Comparison of ENCODE assay signal across 15 cellular contexts in the genomic region with DNA sequence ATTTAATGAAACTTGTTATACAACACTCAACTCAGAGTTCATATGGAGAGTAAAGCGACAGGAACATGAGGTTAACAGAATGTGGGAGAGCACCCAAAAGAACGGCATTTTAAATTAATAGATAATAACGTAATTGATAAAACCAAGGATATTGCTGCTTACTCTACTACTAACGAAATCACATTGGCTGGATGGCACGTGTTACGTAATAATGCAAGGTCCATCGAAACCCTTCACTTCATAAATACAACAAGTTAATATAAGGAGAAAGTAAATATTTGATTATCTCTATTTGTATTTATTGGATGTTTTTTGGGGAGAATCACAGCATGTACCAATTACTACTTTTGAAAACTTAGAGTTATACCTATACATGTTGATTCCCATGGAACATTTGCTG. TPM values are rescaled to one million over a fixed set of nuclear protein-coding genes. Genes with fewer than 3 reads are reported as not detected.
A peak's percentile ranks its signal among the peaks of the same experiment; 100 is the strongest.
DNase-seq lines count a peak whose midpoint lies in the region; ATAC-seq, FAIRE-seq and TF ChIP-seq lines count a peak whose summit lies in the region.
"Had no signal": no experiment of that assay in that cellular context is flagged by ENCODE, and none has a peak within 500 bp of the region (broad histone marks: within the 10 kb centered on the region; RNA-seq: fewer than 3 reads in every experiment).

No MANE protein-coding gene starts in this region.

- in situ Hi-C loops in transverse colon (cut with MboI; ENCODE audit: low pct_ligation_motif_present in 1 of 4, low pct_unique_long_range_greater_than_20kb in 1 of 4, low sequenced_read_pairs in 3 of 4), result no loop called here

- TF ChIP-seq RAD21 in Ishikawa (IDR thresholded peaks at IDR 0.05; ENCODE audit: low read depth) (no peak), H1 (IDR thresholded peaks at IDR 0.05 in 1 of 2, conservative IDR thresholded peaks at IDR 0.05 in 1 of 2; ENCODE audit: low read depth in 2 of 2, low read length in 2 of 2) (no peak)

- H3K4me1 ChIP-seq in H1 (replicated peaks in 1 of 4; ENCODE audit: control insufficient read depth in 3 of 4, insufficient read depth in 4 of 4, low read length in 3 of 4), result peaks cover 4 to 28% (median 12%) of the 10 kb centered on the region in 4 experiments; a peak in 5 of 7 replicates
- peaks cover 0 to 17% (median 4%) of the 10 kb centered on the region in 4 donors for H3K4me1 ChIP-seq in transverse colon

- H2BK15ac ChIP-seq in H1 (ENCODE audit: low read length), result no peak overlapping the region

- H3K56ac ChIP-seq in H1 (replicated peaks; ENCODE audit: insufficient read length, low read depth, low read length), result no peak overlapping the region

- WGBS in H1 (ENCODE audit: extremely low coverage in 1 of 2, insufficient coverage in 1 of 2, insufficient read length in 1 of 2, insufficient replicate concordance in 2 of 2, low coverage in 1 of 2, low lambda C conversion rate in 2 of 2, missing lambda C conversion rate in 1 of 2), 2 experiments, result 65% methylated on average over 7 of the region's 7 CpGs; no CpG with 5 or more reads in 1 of the 2 experiments
- WGBS in transverse colon (ENCODE audit: low coverage in 1 of 2), 2 donors, result 66 to 68% methylated on average over 5 to 7 of the region's 7 CpGs

- TF ChIP-seq CTCF in H1 (IDR thresholded peaks at IDR 0.05; ENCODE audit: control extremely low read depth in 1 of 3, insufficient read depth in 1 of 3, low read depth in 1 of 3, low read length in 3 of 3) (no peak), nephron progenitor cell (IDR thresholded peaks at IDR 0.05) (no peak), transverse colon (IDR thresholded peaks at IDR 0.05) (no peak)

- POLR2A ChIA-PET in H1 (lab: Charles Lee; ENCODE audit: partially characterized antibody), result no interaction called here

- no peak overlapping the region for H3K14ac ChIP-seq in H1 (ENCODE audit: insufficient read length)

- H3K18ac ChIP-seq in H1 (ENCODE audit: extremely low read depth, low read length), result no peak overlapping the region

- H3K4me2 ChIP-seq in H1 (ENCODE audit: insufficient read depth in 1 of 2, low read depth in 2 of 2, low read length in 2 of 2), result peak overlapping the region; percentile 93 to 95

- intact Hi-C loops in transverse colon (cut with DNase I; ENCODE audit: low total_unique reads), result no loop called here

- no peak overlapping the region for H2BK5ac ChIP-seq in H1 (ENCODE audit: low read depth, low read length)

- H3K4ac ChIP-seq in H1 (replicated peaks; ENCODE audit: insufficient read length, low read depth, low read length), result no peak overlapping the region

- H2BK12ac ChIP-seq in H1 (ENCODE audit: low read depth, low read length), result no peak overlapping the region

- no peak overlapping the region for H2AFZ ChIP-seq in H1 (ENCODE audit: low read length)

- no peak overlapping the region for H3K23ac ChIP-seq in H1 (ENCODE audit: insufficient read length)

- H3K4me3 ChIP-seq in H1 (ENCODE audit: extremely low read depth in 1 of 4, insufficient read depth in 2 of 4, low read depth in 3 of 4, low read length in 4 of 4) (peak overlapping the region; percentile 78 to 97 (median 90); a peak in 7 of 8 replicates), transverse colon (peak overlapping the region in 3 of 4 donors; percentile 52 to 64 (median 54))

- TF ChIP-seq EP300 in Ishikawa (IDR thresholded peaks at IDR 0.05; ENCODE audit: borderline replicate concordance) (no peak), H1 (IDR thresholded peaks at IDR 0.05; ENCODE audit: borderline replicate concordance in 1 of 2, low read depth in 2 of 2, low read length in 2 of 2) (no peak), transverse colon (IDR thresholded peaks at IDR 0.05; ENCODE audit: low read depth) (no peak)

- H4K5ac ChIP-seq in H1 (ENCODE audit: insufficient read length, low read depth, low read length), result no peak overlapping the region

- H4K8ac ChIP-seq in H1 (ENCODE audit: extremely low read depth, insufficient read depth, low read length), result no peak overlapping the region

- H3K9me3 Mint-ChIP-seq in nephron progenitor cell, result no peaks in the 10 kb centered on the region
- H3K9me3 Mint-ChIP-seq: stimulated activated effector memory CD8-positive, alpha-beta T cell treated with anti-CD3 and anti-CD28 coated beads, Interleukin-12 subunit alpha, Interleukin-12 subunit beta, amount 100 ng/mL, for 72 hours had no signal

- FAIRE-seq in H1 (lab: Jason Lieb, UNC), result no peak

- H3K27me3 Mint-ChIP-seq in nephron progenitor cell (ENCODE audit: low read depth, poor library complexity), result peaks cover 26% of the 10 kb centered on the region

- no peaks in the 10 kb centered on the region for H3K36me3 Mint-ChIP-seq in nephron progenitor cell (ENCODE audit: low read depth)
- H3K36me3 Mint-ChIP-seq: stimulated activated effector memory CD8-positive, alpha-beta T cell treated with anti-CD3 and anti-CD28 coated beads, Interleukin-12 subunit alpha, Interleukin-12 subunit beta, amount 100 ng/mL, for 72 hours had no signal

- H2AK5ac ChIP-seq in H1 (ENCODE audit: low read depth, low read length), result no peak overlapping the region

- DNase-seq in H1 (ENCODE audit: low read depth in 1 of 2, low spot score in 2 of 2) (no peak), nephron progenitor cell (no peak), transverse colon (no peak), dedifferentiated amniotic fluid mesenchymal stem cell (ENCODE audit: extremely low spot score) (no peak), NCI-H774 (lab: John Stamatoyannopoulos, UW) (no peak)
- DNase-seq: activated CD8-positive, alpha-beta memory T cell treated with anti-CD3 and anti-CD28 coated beads for 24 hours; H7; hippocampal formation; NCI-H2081 treated with DMSO at 0.1 percent for 48 hours; NCI-H82; SIG-M5; stimulated activated CD4-positive, alpha-beta T cell treated with anti-CD3 and anti-CD28 coated beads, Interleukin-2, amount 100 ng/mL, for 48 hours had no signal

- TF ChIP-seq POLR2A in H1 (IDR thresholded peaks at IDR 0.05; ENCODE audit: control extremely low read depth in 1 of 2, low read depth in 2 of 2, low read length in 2 of 2) (no peak), transverse colon (IDR thresholded peaks at IDR 0.05) (no peak)

- CTCF ChIA-PET in H1 (lab: Charles Lee; ENCODE audit: partially characterized antibody), result interaction anchor here (1.3 to 1.5 kb wide), 2 partner anchors 13 to 293 kb away, joined by 4 read pairs; no protein-coding TSS in a partner anchor

- H3K27me3 ChIP-seq in H1 (replicated peaks in 1 of 4; ENCODE audit: control insufficient read depth in 3 of 4, extremely low read depth in 1 of 4, insufficient read depth in 3 of 4, low read length in 3 of 4) (0 out of 7 replicates have a peak, but pooled peaks cover 0 to 2% (median 0%) of the 10 kb centered on the region in 4 experiments), transverse colon (peaks cover 9% of the 10 kb centered on the region)

- no peak for ATAC-seq in HG03432 (IDR thresholded peaks at IDR 0.05; ENCODE audit: unreplicated experiment)

- no peak overlapping the region for H3K9ac ChIP-seq in H1 (replicated peaks in 1 of 4; ENCODE audit: extremely low read depth in 1 of 4, low read depth in 3 of 4, low read length in 3 of 4)

- H2BK120ac ChIP-seq in H1 (replicated peaks; ENCODE audit: low read depth, low read length), result no peak overlapping the region

- no peak overlapping the region for H4K91ac ChIP-seq in H1 (replicated peaks; ENCODE audit: insufficient read length, low read length)

- H3K36me3 ChIP-seq in H1 (ENCODE audit: control insufficient read depth in 2 of 4, insufficient read depth in 4 of 4, low read length in 3 of 4), result no peaks in the 10 kb centered on the region
- no peaks in the 10 kb centered on the region for H3K36me3 ChIP-seq in transverse colon

- H3K27ac ChIP-seq in H1 (ENCODE audit: low read depth, low read length) (no peak overlapping the region), transverse colon (peak overlapping the region; percentile 83 to 89 (median 88))

- H3K9me3 ChIP-seq in H1 (ENCODE audit: insufficient read depth in 2 of 2, low read depth in 1 of 2, low read length in 1 of 2), result no peaks in the 10 kb centered on the region
- H3K9me3 ChIP-seq in transverse colon, result no peaks in the 10 kb centered on the region

- no peak overlapping the region for H3K27ac Mint-ChIP-seq in nephron progenitor cell
- H3K27ac Mint-ChIP-seq: stimulated activated effector memory CD8-positive, alpha-beta T cell treated with anti-CD3 and anti-CD28 coated beads, Interleukin-12 subunit alpha, Interleukin-12 subunit beta, amount 100 ng/mL, for 72 hours had no signal

- H3K4me1 Mint-ChIP-seq in nephron progenitor cell, result peaks cover 47% of the 10 kb centered on the region

- H3K79me2 ChIP-seq in H1 (ENCODE audit: control insufficient read depth in 1 of 2, insufficient read depth in 2 of 2, low read length in 2 of 2), result peaks cover 0 to 33% of the 10 kb centered on the region in 2 experiments; a peak in 2 of 4 replicates

- H4K20me1 ChIP-seq in H1 (replicated peaks in 1 of 2; ENCODE audit: control insufficient read depth in 1 of 2, insufficient read depth in 2 of 2, low read length in 2 of 2), result no peaks in the 10 kb centered on the region

- peaks cover 15% of the 10 kb centered on the region for H3K23me2 ChIP-seq in H1 (ENCODE audit: low read depth, low read length)

- H2BK20ac ChIP-seq in H1 (ENCODE audit: low read length), result no peak overlapping the region

- no peaks in the 10 kb centered on the region for H3K79me1 ChIP-seq in H1 (ENCODE audit: low read depth, low read length)

- peak overlapping the region; percentile 96 for H3K4me3 Mint-ChIP-seq in nephron progenitor cell
- H3K4me3 Mint-ChIP-seq: stimulated activated effector memory CD8-positive, alpha-beta T cell treated with anti-CD3 and anti-CD28 coated beads, Interleukin-12 subunit alpha, Interleukin-12 subunit beta, amount 100 ng/mL, for 72 hours had no signal

TF ChIP-seq in Ishikawa, 13 proteins besides CTCF, POLR2A, EP300 and RAD21 (continues in another document):
- TF ChIP-seq YY1 (IDR thresholded peaks at IDR 0.05; ENCODE audit: low read depth) (no peak), CREB1 (IDR thresholded peaks at IDR 0.05; ENCODE audit: low read depth) (no peak)

TF ChIP-seq in H1, 55 proteins besides CTCF, POLR2A, EP300 and RAD21:
- TF ChIP-seq CEBPB (IDR thresholded peaks at IDR 0.05; ENCODE audit: low read depth, low read length) (peak; percentile 82; the same call in 1 of the 2 replicates), FOSL1 (IDR thresholded peaks at IDR 0.05; ENCODE audit: insufficient read depth, low read depth, low read length) (no peak), KDM4A (IDR thresholded peaks at IDR 0.05; ENCODE audit: low read depth, low read length, severe bottlenecking) (no peak)

RNA-seq across cellular contexts. Expression of a gene that starts 1.5 kb away (rescaled TPM):
- total RNA-seq in H1 (2021; fragmentation: NEBNext Ultra II Directional; extraction: Animal tissue kit (Norgen Biotek cat#: 25700)), result 15.2 and 16.0 TPM in 2 replicates
- polyA plus RNA-seq in H1 (2011; rRNA removed), result 4.2 and 5.0 TPM in 2 replicates
- polyA plus RNA-seq in H1 (2011; cell fraction: cytosol; rRNA removed), result 5.2 TPM
- polyA plus RNA-seq in H1 (2011; cell fraction: nucleus; rRNA removed), result 19.1 TPM
- polyA plus RNA-seq in H1 (2012, experiment 1 of 2), result 7.0 to 10.5 TPM (median 8.0 TPM) in 4 replicates
- 1.1 TPM for polyA plus RNA-seq in H1 (2012, experiment 2 of 2)
- 8.5 TPM for polyA plus RNA-seq in H1 (2013, experiment 1 of 2)
- polyA plus RNA-seq in H1 (2013, experiment 2 of 2), result 6.6 TPM
- 24.1 and 34.9 TPM in 2 replicates for polyA minus RNA-seq in H1 (2011; rRNA and poly(A)+ RNA removed)
- 10.3 TPM for polyA minus RNA-seq in H1 (2011; cell fraction: cytosol; rRNA and poly(A)+ RNA removed)
- polyA minus RNA-seq in H1 (2011; cell fraction: nucleus; rRNA and poly(A)+ RNA removed), result 147 TPM
- total RNA-seq in transverse colon, result 10 to 100 TPM; 17.6 to 30.6 (median 26.9) TPM
